ENCODE assay signal across 8 cellular contexts in the genomic region with DNA sequence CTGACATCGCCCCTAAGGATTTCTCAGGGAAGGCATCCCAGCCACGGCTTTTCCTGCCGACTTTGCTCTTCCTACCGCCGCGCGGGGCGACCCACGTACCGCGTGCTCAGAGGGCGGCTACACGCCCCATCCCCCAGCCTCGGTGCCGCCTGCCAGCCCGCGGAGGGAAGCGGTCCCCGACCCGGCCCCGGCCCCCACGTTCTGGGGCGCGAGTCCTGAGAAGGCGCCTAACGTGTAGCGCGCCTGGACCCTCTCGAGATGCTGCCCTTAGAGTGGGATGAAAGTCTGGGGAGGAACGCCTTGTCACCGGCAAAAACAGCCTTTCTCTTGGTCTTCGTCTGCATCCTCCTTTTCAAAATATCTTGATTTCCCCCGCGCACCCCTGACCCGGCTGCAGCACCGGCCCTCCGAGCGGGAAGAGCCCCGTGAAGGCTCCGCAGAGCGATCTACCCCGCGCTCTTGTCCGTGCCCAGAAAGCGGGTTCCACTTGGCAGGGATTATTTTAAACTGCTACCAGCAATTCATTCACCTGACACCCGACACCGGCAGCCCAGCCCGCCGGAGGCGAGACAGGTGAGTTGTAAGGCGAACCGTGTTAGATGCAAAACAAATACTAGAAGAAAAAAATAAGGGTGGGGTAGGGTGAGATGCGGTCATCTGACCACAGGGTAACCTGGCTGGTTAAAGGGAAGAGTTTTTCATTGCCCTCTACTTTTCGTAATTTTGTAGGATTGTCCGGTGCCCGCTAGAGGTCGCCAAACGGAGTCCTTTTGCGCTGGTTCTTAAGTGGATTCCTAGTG. TPM values are rescaled to one million over a fixed set of nuclear protein-coding genes. Genes with fewer than 3 reads are reported as not detected.
DNase-seq lines count a peak whose midpoint lies in the region; ATAC-seq, FAIRE-seq and TF ChIP-seq lines count a peak whose summit lies in the region.

No MANE protein-coding gene starts in this region.

- peak; percentile 82 for DNase-seq in Daoy (ENCODE audit: low read depth)
- DNase-seq in H54 (ENCODE audit: insufficient read length, low spot score): peak; percentile 77
- peak; percentile 57 for DNase-seq in MG63
- peak; percentile 82 for DNase-seq in SHP77 treated with DMSO at 0.1 percent for 48 hours (lab: John Stamatoyannopoulos, UW)
- DNase-seq in activated naive CD4-positive, alpha-beta T cell (lab: John Stamatoyannopoulos, UW): peak; percentile 11 to 70 (median 46)
- DNase-seq in germinal center (ENCODE audit: low spot score): peak; percentile 71
- DNase-seq in omental fat pad (ENCODE audit: low spot score): no peak
- peak in 1 of 2 donors; percentile 77 for DNase-seq in suprapubic skin (ENCODE audit: low spot score in 2 of 2)

- no peak for TF ChIP-seq EP300 in suprapubic skin (IDR thresholded peaks at IDR 0.05)

- no peak overlapping the region for H3K27ac ChIP-seq in suprapubic skin

- H3K4me1 ChIP-seq in suprapubic skin: peaks cover 20% of the 10 kb centered on the region

- under 1% methylated on average over 29 of the region's 59 CpGs for WGBS in suprapubic skin

- FAIRE-seq in H54 (lab: Jason Lieb, UNC): peak; percentile 79

- peak overlapping the region; percentile 56 for H3K4me3 ChIP-seq in MG63
- peak overlapping the region; percentile 56 for H3K4me3 ChIP-seq in suprapubic skin

- TF ChIP-seq POLR2A in H54 (IDR thresholded peaks at IDR 0.05; ENCODE audit: low read depth, low read length): no peak
- TF ChIP-seq POLR2A in suprapubic skin (IDR thresholded peaks at IDR 0.05): no peak

- H3K9me3 ChIP-seq in MG63 (no peaks in the 10 kb centered on the region), suprapubic skin (no peaks in the 10 kb centered on the region)

- no peaks in the 10 kb centered on the region for H3K27me3 ChIP-seq in MG63
- H3K27me3 ChIP-seq in suprapubic skin: peaks cover 12% of the 10 kb centered on the region

- H3K36me3 ChIP-seq in MG63 (no peaks in the 10 kb centered on the region), suprapubic skin (no peaks in the 10 kb centered on the region)

- TF ChIP-seq CTCF in omental fat pad (IDR thresholded peaks at IDR 0.05): peak in 2 of 3 donors; percentile 20 to 25
- TF ChIP-seq CTCF in suprapubic skin (IDR thresholded peaks at IDR 0.05): peak; percentile 62 to 79

- peak; percentile 65 for ATAC-seq in omental fat pad (ENCODE audit: low FRiP score)

RNA-seq across cellular contexts. Expression of a gene that starts 0.9 kb away (rescaled TPM):
- total RNA-seq in Daoy (2014; rRNA removed; shearing (Covaris generic)): 0.06 and 1.0 TPM in 2 replicates
- total RNA-seq in MG63 (2014; rRNA removed; shearing (Covaris generic); ENCODE audit: low replicate concordance): 0.91 TPM in 1 of 2 replicates, not detected in the other
- 1 to 10 TPM in 1 of 4 donors, under 1 TPM in 1, not detected in 2; 0.37 to 1.1 TPM for total RNA-seq in omental fat pad
- 1 to 10 TPM in 2 of 4 donors, under 1 TPM in 2; 0.59 to 1.6 (median 1.1) TPM for total RNA-seq in suprapubic skin
